In the genomic region with DNA sequence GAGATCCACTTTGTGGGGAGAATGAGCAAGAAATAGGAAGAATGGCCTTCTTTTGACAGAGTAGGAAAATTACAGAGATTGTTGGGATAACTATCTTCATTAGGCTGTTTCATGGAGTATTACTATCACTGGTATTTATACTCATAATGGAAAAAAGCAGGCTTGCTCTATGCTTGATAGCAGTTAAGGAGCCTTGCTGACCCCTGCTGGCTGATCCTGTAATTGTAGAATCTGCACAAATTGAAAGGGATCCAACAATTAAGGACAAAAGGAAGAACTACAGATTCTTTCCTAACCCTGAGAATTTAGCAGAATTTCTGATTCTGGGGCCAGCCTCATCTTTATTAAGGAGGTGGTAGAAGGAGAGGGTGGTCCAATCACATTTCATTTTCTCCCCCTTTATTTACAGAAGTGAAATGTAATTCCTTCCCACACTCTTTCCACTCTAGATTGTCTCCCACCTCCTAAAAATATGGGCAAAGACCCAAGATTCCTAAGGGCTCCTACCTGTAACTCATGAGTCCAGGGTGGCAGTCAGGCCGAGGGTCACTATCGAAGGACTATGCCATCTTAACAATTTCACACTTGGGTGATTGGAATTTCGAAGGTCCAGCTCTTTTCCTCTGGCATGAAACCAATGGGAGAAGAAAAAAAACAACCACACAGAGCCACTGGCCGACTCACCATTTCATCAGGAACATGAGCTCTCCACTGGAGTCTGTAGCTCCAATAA, we compare ENCODE assay signal across 9 cellular contexts. TPM values are rescaled to one million over a fixed set of nuclear protein-coding genes. Genes with fewer than 3 reads are reported as not detected.
DNase-seq lines count a peak whose midpoint lies in the region; ATAC-seq and TF ChIP-seq lines count a peak whose summit lies in the region.
"Had no signal": no experiment of that assay in that cellular context is flagged by ENCODE, and none has a peak within 500 bp of the region (broad histone marks: within the 10 kb centered on the region; RNA-seq: fewer than 3 reads in every experiment).

No MANE protein-coding gene starts in this region.

- H3K36me3 ChIP-seq in left lung: peaks cover 0 to 58% of the 10 kb centered on the region in 2 donors

- peak; percentile 97 for ATAC-seq in left lung
- no peak for ATAC-seq in GM19452 (IDR thresholded peaks at IDR 0.05; ENCODE audit: unreplicated experiment)

- peak overlapping the region in 1 of 2 donors; percentile 21 for H3K27ac ChIP-seq in left lung

- no peaks in the 10 kb centered on the region for H3K9me3 ChIP-seq in left lung

- peak; percentile 71 for DNase-seq in SIG-M5 treated with dmso at 0.1 percent for 504 hours (lab: John Stamatoyannopoulos, UW; ENCODE audit: unreplicated experiment)
- no peak for DNase-seq in SIG-M5 (lab: John Stamatoyannopoulos, UW)
- peak; percentile 21 for DNase-seq in NCI-H2171 treated with DMSO at 0.1 percent for 48 hours (lab: John Stamatoyannopoulos, UW)
- DNase-seq in activated CD4-positive, CD25-positive, alpha-beta regulatory T cell treated with anti-CD3 and anti-CD28 coated beads, Interleukin-2, amount 50 U/mL, for 72 hours: peak; percentile 64
- DNase-seq in cerebellar cortex (ENCODE audit: low spot score): peak; percentile 82
- DNase-seq in left lung: peak in 1 of 2 donors; percentile 66
- DNase-seq in stimulated activated CD4-positive, alpha-beta T cell treated with anti-CD3 and anti-CD28 coated beads, Interleukin-4, amount 100 ng/mL, for 48 hours (ENCODE audit: low read depth in 2 of 2): peak; percentile 63 to 68

- no peaks in the 10 kb centered on the region for H3K4me1 ChIP-seq in left lung

- intact Hi-C loops in left lung (cut with DNase I): loop anchor here (5.0 to 10.0 kb wide), 3 partner anchors 47 to 60 kb away; no protein-coding TSS in a partner anchor

- no peaks in the 10 kb centered on the region for H3K27me3 ChIP-seq in left lung

- peak; percentile 72 to 77 for TF ChIP-seq CTCF in left lung (IDR thresholded peaks at IDR 0.05)

- no peak overlapping the region for H3K4me3 ChIP-seq in left lung
- H3K4me3 ChIP-seq: skin epidermis had no signal

RNA-seq across cellular contexts. Expression of gene NFE2L1, which starts 26.3 kb away (rescaled TPM):
- total RNA-seq in left lung: 100 to 1,000 TPM; 165 to 173 TPM

RNA-seq across cellular contexts. Expression of gene CBX1, which starts 26.8 kb away (rescaled TPM):
- total RNA-seq in left lung: 10 to 100 TPM; 43.0 to 53.8 TPM

RNA-seq across cellular contexts. Expression of gene SNX11, which starts 33.1 kb away (rescaled TPM):
- total RNA-seq in left lung: 10 to 100 TPM; 21.5 to 32.4 TPM

RNA-seq across cellular contexts. Expression of gene COPZ2, which starts 36.9 kb away (rescaled TPM):
- total RNA-seq in left lung: 10 to 100 TPM; 25.9 to 48.6 TPM
